In genomic region chr6:56484669-56485068, GRCh38 we compare ENCODE assay signal across 18 cellular contexts.
DNase-seq lines count a peak whose midpoint lies in the region; TF ChIP-seq lines count a peak whose summit lies in the region.
"Had no signal": no experiment of that assay in that cellular context is flagged by ENCODE, and none has a peak within 500 bp of the region (broad histone marks: within the 10 kb centered on the region; RNA-seq: fewer than 3 reads in every experiment).

No MANE protein-coding gene starts in this region.

- CTCF ChIA-PET in Calu3 (lab: Charles Lee) = no interaction called here

- H3K79me2 ChIP-seq in osteoblast (ENCODE audit: insufficient read depth, low read length) = peaks cover under 1% of the 10 kb centered on the region

- peaks cover 12% of the 10 kb centered on the region for H3K4me1 ChIP-seq in osteoblast (ENCODE audit: insufficient read depth, low read length)

- H3K9me3 Mint-ChIP-seq in Calu3 (ENCODE audit: low read depth, unreplicated experiment) = no peaks in the 10 kb centered on the region
- H3K9me3 Mint-ChIP-seq: activated naive CD8-positive, alpha-beta T cell treated with anti-CD3 and anti-CD28 coated beads, Interleukin-2, amount 10 ng/mL, durations not matched to agents 7 days and 5 days; activated T-cell treated with anti-CD3 and anti-CD28 coated beads, Interleukin-2, amount 50 U/mL, for 24 hours; nephron progenitor cell; stimulated activated memory B cell treated with anti-CD40 and anti-IgM and Interleukin-4, amounts not matched to agents 10 μg/mL and 1 μg/mL and 100 μg/mL, for 72 hours had no signal

- no peak overlapping the region for H3K4me3 Mint-ChIP-seq in Calu3 (ENCODE audit: low read depth, unreplicated experiment)
- H3K4me3 Mint-ChIP-seq: activated naive CD8-positive, alpha-beta T cell treated with anti-CD3 and anti-CD28 coated beads, Interleukin-2, amount 10 ng/mL, durations not matched to agents 7 days and 5 days; activated T-cell treated with anti-CD3 and anti-CD28 coated beads, Interleukin-2, amount 50 U/mL, for 24 hours; nephron progenitor cell; stimulated activated memory B cell treated with anti-CD40 and anti-IgM and Interleukin-4, amounts not matched to agents 10 μg/mL and 1 μg/mL and 100 μg/mL, for 72 hours had no signal

- no peak overlapping the region for H3K4me3 ChIP-seq in epithelial cell of proximal tubule (ENCODE audit: low read depth, low read length)
- no peak overlapping the region for H3K4me3 ChIP-seq in osteoblast (ENCODE audit: insufficient read depth, low read length)
- H3K4me3 ChIP-seq: GM12878, MG63 had no signal

- no peaks in the 10 kb centered on the region for H3K9me3 ChIP-seq in osteoblast (ENCODE audit: low read depth, low read length)
- H3K9me3 ChIP-seq: MG63 had no signal

- H3K36me3 ChIP-seq in osteoblast (ENCODE audit: insufficient read depth, low read length) = peaks cover 47% of the 10 kb centered on the region

- no peak overlapping the region for H2AFZ ChIP-seq in osteoblast (ENCODE audit: low read length)

- peaks cover 40% of the 10 kb centered on the region for H3K4me1 Mint-ChIP-seq in Calu3 (ENCODE audit: low read depth, unreplicated experiment)
- H3K4me1 Mint-ChIP-seq: activated naive CD8-positive, alpha-beta T cell treated with anti-CD3 and anti-CD28 coated beads, Interleukin-2, amount 10 ng/mL, durations not matched to agents 7 days and 5 days; nephron progenitor cell; stimulated activated memory B cell treated with anti-CD40 and anti-IgM and Interleukin-4, amounts not matched to agents 10 μg/mL and 1 μg/mL and 100 μg/mL, for 72 hours had no signal

- peak overlapping the region; percentile 32 for H3K27ac ChIP-seq in osteoblast (ENCODE audit: low read depth, low read length)

- peak overlapping the region; percentile 4 for H3K4me2 ChIP-seq in osteoblast (ENCODE audit: insufficient read depth, low read length)

- no peak for TF ChIP-seq CTCF in Calu3 (IDR thresholded peaks at IDR 0.05; ENCODE audit: unreplicated experiment)
- TF ChIP-seq CTCF in epithelial cell of proximal tubule (conservative IDR thresholded peaks at IDR 0.05; ENCODE audit: low read depth, low read length) = no peak
- TF ChIP-seq CTCF in osteoblast (IDR thresholded peaks at IDR 0.05; ENCODE audit: extremely low read depth, low read depth, low read length) = no peak

- no peaks in the 10 kb centered on the region for H3K27me3 Mint-ChIP-seq in Calu3 (ENCODE audit: unreplicated experiment)
- H3K27me3 Mint-ChIP-seq: activated naive CD8-positive, alpha-beta T cell treated with anti-CD3 and anti-CD28 coated beads, Interleukin-2, amount 10 ng/mL, durations not matched to agents 7 days and 5 days; activated T-cell treated with anti-CD3 and anti-CD28 coated beads, Interleukin-2, amount 50 U/mL, for 24 hours; stimulated activated memory B cell treated with anti-CD40 and anti-IgM and Interleukin-4, amounts not matched to agents 10 μg/mL and 1 μg/mL and 100 μg/mL, for 72 hours had no signal

- BruUV-seq in Calu3 (replicated peaks; lab: Mats Ljungman, UMichigan) = no TSS peak

- peaks cover 28% of the 10 kb centered on the region for H3K36me3 Mint-ChIP-seq in Calu3 (ENCODE audit: insufficient read depth, unreplicated experiment)
- H3K36me3 Mint-ChIP-seq: activated naive CD8-positive, alpha-beta T cell treated with anti-CD3 and anti-CD28 coated beads, Interleukin-2, amount 10 ng/mL, durations not matched to agents 7 days and 5 days; stimulated activated memory B cell treated with anti-CD40 and anti-IgM and Interleukin-4, amounts not matched to agents 10 μg/mL and 1 μg/mL and 100 μg/mL, for 72 hours had no signal

- intact Hi-C loops in Calu3 (cut with micrococcal nuclease; ENCODE audit: unreplicated experiment) = no loop called here

- no peak for DNase-seq in Calu3
- DNase-seq in LHCN-M2 (ENCODE audit: low read depth) = peak; percentile 77
- DNase-seq in epithelial cell of proximal tubule (ENCODE audit: low read depth) = peak; percentile 35
- DNase-seq in osteoblast (ENCODE audit: insufficient read length, low spot score, missing footprints) = peak; percentile 85
- no peak for DNase-seq in AG20443 (ENCODE audit: low spot score)
- DNase-seq in NCI-H446 treated with DMSO at 0.1 percent for 48 hours (lab: John Stamatoyannopoulos, UW) = no peak
- no peak for DNase-seq in hypothalamus (lab: John Stamatoyannopoulos, UW)
- DNase-seq in middle frontal gyrus (ENCODE audit: extremely low spot score, low spot score) = no peak
- DNase-seq: activated naive CD8-positive, alpha-beta T cell treated with anti-CD3 and anti-CD28 coated beads, Interleukin-2, amount 10 ng/mL, durations not matched to agents 7 days and 5 days; activated T-cell treated with anti-CD3 and anti-CD28 coated beads, Interleukin-2, amount 50 U/mL, for 24 hours; AML-193; DMS79; MG63; NCI-H2029; NCI-H82; nephron progenitor cell had no signal

- H3K27ac Mint-ChIP-seq in Calu3 (ENCODE audit: unreplicated experiment) = peak overlapping the region; percentile 24
- H3K27ac Mint-ChIP-seq: activated naive CD8-positive, alpha-beta T cell treated with anti-CD3 and anti-CD28 coated beads, Interleukin-2, amount 10 ng/mL, durations not matched to agents 7 days and 5 days; activated T-cell treated with anti-CD3 and anti-CD28 coated beads, Interleukin-2, amount 50 U/mL, for 24 hours; nephron progenitor cell; stimulated activated memory B cell treated with anti-CD40 and anti-IgM and Interleukin-4, amounts not matched to agents 10 μg/mL and 1 μg/mL and 100 μg/mL, for 72 hours had no signal

- no peaks in the 10 kb centered on the region for H3K27me3 ChIP-seq in osteoblast (ENCODE audit: insufficient read depth, low read length)
- H3K27me3 ChIP-seq: MG63 had no signal

- H4K20me1 ChIP-seq in osteoblast (ENCODE audit: insufficient read depth, low read length) = no peaks in the 10 kb centered on the region

Comparison
In these comparisons a context has a peak if more than half of its experiments do, and no peak if none do; other contexts are left out.
1. DNase-seq: peak in LHCN-M2 (single experiment), epithelial cell of proximal tubule (single experiment) and osteoblast (single experiment); none in Calu3 (single experiment), AG20443 (single experiment), NCI-H446 treated with DMSO at 0.1 percent for 48 hours (single experiment), hypothalamus (0 of 51) and middle frontal gyrus (single experiment).